ENCODE assay signal across 27 cellular contexts in the genomic region with DNA sequence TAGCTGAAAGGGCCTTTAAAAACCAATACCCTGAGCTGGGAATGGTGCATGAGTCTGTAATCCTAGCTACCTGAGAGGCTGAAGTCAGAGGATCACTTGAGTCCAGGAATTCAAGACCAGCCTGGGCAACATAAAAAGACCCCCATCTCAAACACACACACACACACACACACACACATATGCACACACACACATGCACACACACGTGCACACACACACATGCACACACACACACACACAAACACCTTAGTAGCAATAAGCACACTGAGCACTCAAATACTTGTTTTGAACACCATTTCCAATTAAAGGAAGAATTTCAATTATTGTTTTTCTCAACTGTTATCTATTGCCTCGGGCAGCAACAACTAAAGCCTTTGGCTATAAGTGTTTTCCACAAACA. TPM values are rescaled to one million over a fixed set of nuclear protein-coding genes. Genes with fewer than 3 reads are reported as not detected.
DNase-seq lines count a peak whose midpoint lies in the region; ATAC-seq, FAIRE-seq and TF ChIP-seq lines count a peak whose summit lies in the region.
"Had no signal": no experiment of that assay in that cellular context is flagged by ENCODE, and none has a peak within 500 bp of the region (broad histone marks: within the 10 kb centered on the region; RNA-seq: fewer than 3 reads in every experiment).

No MANE protein-coding gene starts in this region.

- no peak overlapping the region for H2AFZ ChIP-seq in H1 (ENCODE audit: low read length)
- H2AFZ ChIP-seq: neural progenitor cell, parathyroid adenoma, PC-9 had no signal

- H3K4me2 ChIP-seq in H1 (ENCODE audit: insufficient read depth in 1 of 2, low read depth in 2 of 2, low read length in 2 of 2): no peak overlapping the region
- H3K4me2 ChIP-seq: neural progenitor cell, PC-9 had no signal

- H2BK5ac ChIP-seq in H1 (ENCODE audit: low read depth, low read length): no peak overlapping the region; the same call in 1 of the 2 replicates

- TF ChIP-seq CTCF in left ventricle myocardium inferior (IDR thresholded peaks at IDR 0.05; ENCODE audit: borderline replicate concordance) (no peak), H1 (IDR thresholded peaks at IDR 0.05; ENCODE audit: control extremely low read depth in 1 of 3, insufficient read depth in 1 of 3, low read depth in 1 of 3, low read length in 3 of 3) (no peak), upper lobe of left lung (IDR thresholded peaks at IDR 0.05) (no peak)

- no peak overlapping the region for H4K5ac ChIP-seq in H1 (ENCODE audit: insufficient read length, low read depth, low read length)

- no peaks in the 10 kb centered on the region for H4K20me1 ChIP-seq in H1 (replicated peaks in 1 of 2; ENCODE audit: control insufficient read depth in 1 of 2, insufficient read depth in 2 of 2, low read length in 2 of 2)

- FAIRE-seq in H1 (lab: Jason Lieb, UNC): no peak
- FAIRE-seq: GM12878 had no signal

- TF ChIP-seq EP300 in H1 (IDR thresholded peaks at IDR 0.05; ENCODE audit: borderline replicate concordance in 1 of 2, low read depth in 2 of 2, low read length in 2 of 2) (no peak), upper lobe of left lung (IDR thresholded peaks at IDR 0.05) (no peak)

- H3K79me1 ChIP-seq in H1 (ENCODE audit: low read depth, low read length): no peaks in the 10 kb centered on the region

- H2BK15ac ChIP-seq in H1 (ENCODE audit: low read length): 0 out of 2 replicates have a peak overlapping the region, but pooled peaks have one; percentile 81

- no peak overlapping the region for H4K8ac ChIP-seq in H1 (ENCODE audit: extremely low read depth, insufficient read depth, low read length)

- no peak overlapping the region for H2AK5ac ChIP-seq in H1 (ENCODE audit: low read depth, low read length)

- POLR2A ChIA-PET in H1 (lab: Charles Lee; ENCODE audit: partially characterized antibody): interaction anchor here (0.9 kb wide), 1 partner anchor 83 kb away, joined by 3 read pairs; no protein-coding TSS in a partner anchor

- no peak overlapping the region for H3K18ac ChIP-seq in H1 (ENCODE audit: extremely low read depth, low read length)

- H3K27me3 ChIP-seq in left ventricle myocardium inferior (ENCODE audit: low read depth) (no peaks in the 10 kb centered on the region), H1 (replicated peaks in 1 of 4; ENCODE audit: control insufficient read depth in 3 of 4, extremely low read depth in 1 of 4, insufficient read depth in 3 of 4, low read length in 3 of 4) (no peaks in the 10 kb centered on the region), upper lobe of left lung (no peaks in the 10 kb centered on the region)
- H3K27me3 ChIP-seq: ascending aorta, cardiac muscle cell, esophagus muscularis mucosa, neural progenitor cell had no signal

- no peak overlapping the region for H3K23ac ChIP-seq in H1 (ENCODE audit: insufficient read length)

- peak overlapping the region; percentile 76 for H3K27ac ChIP-seq in left ventricle myocardium inferior (replicated peaks)
- peak overlapping the region; percentile 4; the same call in 1 of the 2 replicates for H3K27ac ChIP-seq in SK-N-MC
- no peak overlapping the region for H3K27ac ChIP-seq in H1 (ENCODE audit: low read depth, low read length)
- H3K27ac ChIP-seq in upper lobe of left lung: no peak overlapping the region
- H3K27ac ChIP-seq: ascending aorta, cardiac muscle cell, esophagus muscularis mucosa, neural progenitor cell, parathyroid adenoma, PC-9 had no signal

- H3K23me2 ChIP-seq in H1 (ENCODE audit: low read depth, low read length): peaks cover 2% of the 10 kb centered on the region; the same call in 1 of the 2 replicates

- H2BK120ac ChIP-seq in H1 (replicated peaks; ENCODE audit: low read depth, low read length): no peak overlapping the region

- no peak overlapping the region for H3K14ac ChIP-seq in H1 (ENCODE audit: insufficient read length)

- peaks cover 22% of the 10 kb centered on the region for H3K9me3 ChIP-seq in left ventricle myocardium inferior (replicated peaks)
- no peaks in the 10 kb centered on the region for H3K9me3 ChIP-seq in SK-N-MC (ENCODE audit: low read depth, low read length)
- H3K9me3 ChIP-seq in H1 (ENCODE audit: insufficient read depth in 2 of 2, low read depth in 1 of 2, low read length in 1 of 2): peaks cover 3 to 6% of the 10 kb centered on the region in 2 experiments; a peak in 2 of 4 replicates
- peaks cover 0 to 14% (median 6%) of the 10 kb centered on the region in 4 donors for H3K9me3 ChIP-seq in upper lobe of left lung
- H3K9me3 ChIP-seq: ascending aorta had no signal

- no peak for TF ChIP-seq RAD21 in H1 (IDR thresholded peaks at IDR 0.05 in 1 of 2, conservative IDR thresholded peaks at IDR 0.05 in 1 of 2; ENCODE audit: low read depth in 2 of 2, low read length in 2 of 2)

- no peak for DNase-seq in left ventricle myocardium inferior
- DNase-seq in Right ventricle myocardium superior: no peak
- no peak for DNase-seq in SK-N-MC (ENCODE audit: low read depth, low spot score)
- no peak for DNase-seq in H1 (ENCODE audit: low read depth in 1 of 2, low spot score in 2 of 2)
- DNase-seq in KG1 (lab: John Stamatoyannopoulos, UW): no peak
- no peak for DNase-seq in upper lobe of left lung
- DNase-seq: activated B cell treated with CpG ODN at 0.5 μM for 24 hours; activated CD8-positive, alpha-beta memory T cell treated with anti-CD3 and anti-CD28 coated beads for 24 hours; DMS 273 treated with DMSO at 0.1 percent for 48 hours; EL; endodermal cell; foreskin melanocyte; HFFc6; mammary epithelial cell; NCI-H1105; NCI-H2029; PC-9; right cardiac atrium; SHP77; stimulated activated CD4-positive, alpha-beta T cell treated with anti-CD3 and anti-CD28 coated beads, Interleukin-2, amount 100 ng/mL, for 48 hours had no signal

- no peak for TF ChIP-seq POLR2A in H1 (IDR thresholded peaks at IDR 0.05; ENCODE audit: control extremely low read depth in 1 of 2, low read depth in 2 of 2, low read length in 2 of 2)
- no peak for TF ChIP-seq POLR2A in upper lobe of left lung (IDR thresholded peaks at IDR 0.05)

- 88% methylated on average over 2 of the region's 2 CpGs; no CpG with 5 or more reads in 1 of the 2 experiments for WGBS in H1 (ENCODE audit: extremely low coverage in 1 of 2, insufficient coverage in 1 of 2, insufficient read length in 1 of 2, insufficient replicate concordance in 2 of 2, low coverage in 1 of 2, low lambda C conversion rate in 2 of 2, missing lambda C conversion rate in 1 of 2), 2 experiments
- 50 to 84% methylated on average over 2 of the region's 2 CpGs for WGBS in upper lobe of left lung, 2 donors

- H3K4me3 ChIP-seq in left ventricle myocardium inferior: no peak overlapping the region
- H3K4me3 ChIP-seq in SK-N-MC: no peak overlapping the region
- H3K4me3 ChIP-seq in H1 (ENCODE audit: extremely low read depth in 1 of 4, insufficient read depth in 2 of 4, low read depth in 3 of 4, low read length in 4 of 4): no peak overlapping the region
- no peak overlapping the region for H3K4me3 ChIP-seq in upper lobe of left lung
- H3K4me3 ChIP-seq: ascending aorta, cardiac muscle cell, esophagus muscularis mucosa, GM12878, neural progenitor cell, PC-9 had no signal

- H2BK20ac ChIP-seq in H1 (ENCODE audit: low read length): no peak overlapping the region

- H4K91ac ChIP-seq in H1 (replicated peaks; ENCODE audit: insufficient read length, low read length): no peak overlapping the region

- H3K79me2 ChIP-seq in H1 (ENCODE audit: control insufficient read depth in 1 of 2, insufficient read depth in 2 of 2, low read length in 2 of 2): no peaks in the 10 kb centered on the region
- H3K79me2 ChIP-seq: parathyroid adenoma had no signal

- CTCF ChIA-PET in H1 (lab: Charles Lee; ENCODE audit: partially characterized antibody): interaction anchor here (0.6 to 1.6 kb wide), 3 partner anchors 17 to 1217 kb away, joined by 3 to 8 read pairs (median 4); no protein-coding TSS in a partner anchor

- no peak overlapping the region for H3K9ac ChIP-seq in SK-N-MC (ENCODE audit: insufficient read length)
- no peak overlapping the region for H3K9ac ChIP-seq in H1 (replicated peaks in 1 of 4; ENCODE audit: extremely low read depth in 1 of 4, low read depth in 3 of 4, low read length in 3 of 4)
- H3K9ac ChIP-seq: neural progenitor cell, parathyroid adenoma had no signal

- H3K36me3 ChIP-seq in left ventricle myocardium inferior (no peaks in the 10 kb centered on the region), SK-N-MC (ENCODE audit: insufficient read depth, low read length) (no peaks in the 10 kb centered on the region; the same call in 1 of the 2 replicates), H1 (ENCODE audit: control insufficient read depth in 2 of 4, insufficient read depth in 4 of 4, low read length in 3 of 4) (no peaks in the 10 kb centered on the region), upper lobe of left lung (no peaks in the 10 kb centered on the region)
- H3K36me3 ChIP-seq: ascending aorta, cardiac muscle cell, esophagus muscularis mucosa, neural progenitor cell had no signal

- H3K4me1 ChIP-seq in left ventricle myocardium inferior (peaks cover 20% of the 10 kb centered on the region), H1 (replicated peaks in 1 of 4; ENCODE audit: control insufficient read depth in 3 of 4, insufficient read depth in 4 of 4, low read length in 3 of 4) (no peaks in the 10 kb centered on the region; a peak in 1 of 7 replicates), upper lobe of left lung (no peaks in the 10 kb centered on the region)
- H3K4me1 ChIP-seq: ascending aorta, neural progenitor cell, parathyroid adenoma had no signal

- no peak overlapping the region for H3K56ac ChIP-seq in H1 (replicated peaks; ENCODE audit: insufficient read length, low read depth, low read length)

- no peak for ATAC-seq in Right ventricle myocardium superior (ENCODE audit: poor library complexity)
- ATAC-seq in upper lobe of left lung (ENCODE audit: low FRiP score in 2 of 2): no peak
- no peak for ATAC-seq in GM19397 (IDR thresholded peaks at IDR 0.05; ENCODE audit: unreplicated experiment)
- ATAC-seq: GM12878 had no signal

- H3K4ac ChIP-seq in H1 (replicated peaks; ENCODE audit: insufficient read length, low read depth, low read length): no peak overlapping the region

- H2BK12ac ChIP-seq in H1 (ENCODE audit: low read depth, low read length): 0 out of 2 replicates have a peak overlapping the region, but pooled peaks have one; percentile 68

- intact Hi-C loops in left ventricle myocardium inferior (cut with micrococcal nuclease): no loop called here
- intact Hi-C loops in Right ventricle myocardium superior (cut with DNase I): no loop called here

RNA-seq across cellular contexts. Expression of a gene that starts 25.6 kb away (rescaled TPM):
- 63.5 TPM for total RNA-seq in left ventricle myocardium inferior
- total RNA-seq in Right ventricle myocardium superior: 65.1 TPM
- total RNA-seq in H1 (2021; fragmentation: NEBNext Ultra II Directional; extraction: Animal tissue kit (Norgen Biotek cat#: 25700)): 59.8 and 61.9 TPM in 2 replicates
- 43.3 and 48.4 TPM in 2 replicates for polyA plus RNA-seq in H1 (2011; rRNA removed)
- polyA plus RNA-seq in H1 (2011; cell fraction: cytosol; rRNA removed): 53.0 TPM
- polyA plus RNA-seq in H1 (2011; cell fraction: nucleus; rRNA removed): 14.5 TPM
- 49.4 to 67.6 TPM (median 53.8 TPM) in 4 replicates for polyA plus RNA-seq in H1 (2012, experiment 1 of 2)
- polyA plus RNA-seq in H1 (2012, experiment 2 of 2): 27.7 TPM
- polyA plus RNA-seq in H1 (2013, experiment 1 of 2): 37.6 TPM
- polyA plus RNA-seq in H1 (2013, experiment 2 of 2): 39.2 TPM
- 15.2 and 25.1 TPM in 2 replicates for polyA minus RNA-seq in H1 (2011; rRNA and poly(A)+ RNA removed)
- polyA minus RNA-seq in H1 (2011; cell fraction: cytosol; rRNA and poly(A)+ RNA removed): 26.3 TPM
- polyA minus RNA-seq in H1 (2011; cell fraction: nucleus; rRNA and poly(A)+ RNA removed): 26.5 TPM
- total RNA-seq in upper lobe of left lung: 10 to 100 TPM; 11.5 to 65.5 (median 39.8) TPM

Comparison
In these comparisons a context has a peak if more than half of its experiments do, and no peak if none do; other contexts are left out.
1. H3K27ac ChIP-seq: peak in left ventricle myocardium inferior (single experiment) and SK-N-MC (single experiment); none in H1 (single experiment) and upper lobe of left lung (0 of 4).